ENCODE assay signal across 1 cellular context in genomic region chr11:61890536-61891330, GRCh38.
A peak's percentile ranks its signal among the peaks of the same experiment; 100 is the strongest.
TF ChIP-seq lines count a peak whose summit lies in the region.

No MANE protein-coding gene starts in this region.

TF ChIP-seq in HEK293, 187 proteins besides CTCF, POLR2A, EP300 and RAD21 (continued from another document and continues in another):
- TF ChIP-seq ATF2 (tag by site-specific recombination; IDR thresholded peaks at IDR 0.05; ENCODE audit: low read depth) (no peak), ZNF18 (tag by site-specific recombination; IDR thresholded peaks at IDR 0.05) (no peak), KLF16 (tag by site-specific recombination; IDR thresholded peaks at IDR 0.05) (0 out of 2 replicates have a peak, but pooled peaks have one; percentile 42), KLF8 (tag by site-specific recombination; IDR thresholded peaks at IDR 0.05) (no peak; the same call in 1 of the 2 replicates), ZNF19 (tag by site-specific recombination; IDR thresholded peaks at IDR 0.05; ENCODE audit: low read depth) (no peak), ZNF146 (tag by site-specific recombination; IDR thresholded peaks at IDR 0.05) (no peak), ZNF560 (tag by site-specific recombination; IDR thresholded peaks at IDR 0.05; ENCODE audit: borderline replicate concordance) (no peak), ZNF248 (tag by site-specific recombination; IDR thresholded peaks at IDR 0.05) (no peak), ZNF121 (tag by site-specific recombination; IDR thresholded peaks at IDR 0.05) (no peak), ZNF837 (tag by site-specific recombination; IDR thresholded peaks at IDR 0.05) (no peak), ZNF529 (tag by site-specific recombination; IDR thresholded peaks at IDR 0.05; ENCODE audit: insufficient replicate concordance) (no peak), REST (tag by site-specific recombination; IDR thresholded peaks at IDR 0.05) (no peak), ZBTB1 (tag by site-specific recombination; IDR thresholded peaks at IDR 0.05) (no peak), GLI4 (tag by site-specific recombination; IDR thresholded peaks at IDR 0.05) (no peak), ZNF626 (tag by site-specific recombination; IDR thresholded peaks at IDR 0.05) (no peak), PRDM6 (tag by site-specific recombination; IDR thresholded peaks at IDR 0.05) (no peak), ZNF510 (tag by site-specific recombination; IDR thresholded peaks at IDR 0.05; ENCODE audit: insufficient replicate concordance) (no peak), ZFP41 (tag by site-specific recombination; IDR thresholded peaks at IDR 0.05; ENCODE audit: borderline replicate concordance) (no peak), ZNF571 (tag by site-specific recombination; IDR thresholded peaks at IDR 0.05) (no peak), SETDB1 (IDR thresholded peaks at IDR 0.05; ENCODE audit: insufficient read length, low read length) (no peak), ZNF621 (tag by site-specific recombination; IDR thresholded peaks at IDR 0.05) (no peak), MEIS1 (CRISPR knock-in tag; IDR thresholded peaks at IDR 0.05; ENCODE audit: borderline replicate concordance) (no peak), ZNF624 (tag by site-specific recombination; IDR thresholded peaks at IDR 0.05) (no peak), PRDM1 (tag by site-specific recombination; IDR thresholded peaks at IDR 0.05) (no peak), ZNF324 (tag by site-specific recombination; IDR thresholded peaks at IDR 0.05) (no peak), ZNF658 (tag by site-specific recombination; IDR thresholded peaks at IDR 0.05) (no peak), ZNF23 (tag by site-specific recombination; IDR thresholded peaks at IDR 0.05; ENCODE audit: borderline replicate concordance) (no peak), KLF9 (tag by site-specific recombination; IDR thresholded peaks at IDR 0.05; ENCODE audit: low read depth) (peak; percentile 88), WT1 (tag by site-specific recombination; IDR thresholded peaks at IDR 0.05) (no peak), ZNF175 (tag by site-specific recombination; IDR thresholded peaks at IDR 0.05) (no peak), SP3 (tag by site-specific recombination; IDR thresholded peaks at IDR 0.05) (peak; percentile 75), ZNF585B (tag by site-specific recombination; IDR thresholded peaks at IDR 0.05) (no peak), AEBP2 (tag by site-specific recombination; IDR thresholded peaks at IDR 0.05; ENCODE audit: borderline replicate concordance) (no peak), ZNF292 (tag by site-specific recombination; IDR thresholded peaks at IDR 0.05; ENCODE audit: borderline replicate concordance, low read depth) (no peak), ZEB2 (tag by site-specific recombination; IDR thresholded peaks at IDR 0.05) (peak; percentile 23; the same call in 1 of the 2 replicates), BCL11A (tag by site-specific recombination; IDR thresholded peaks at IDR 0.05; ENCODE audit: low read depth) (peak; percentile 80), ZBTB6 (tag by site-specific recombination; IDR thresholded peaks at IDR 0.05) (no peak), ZNF544 (tag by site-specific recombination; IDR thresholded peaks at IDR 0.05) (no peak), ZNF785 (tag by site-specific recombination; IDR thresholded peaks at IDR 0.05) (no peak), TRIM28 (IDR thresholded peaks at IDR 0.05; ENCODE audit: borderline replicate concordance, low read length) (no peak), BCL11B (tag by site-specific recombination; IDR thresholded peaks at IDR 0.05; ENCODE audit: low read depth) (peak; percentile 87), ZSCAN23 (tag by site-specific recombination; IDR thresholded peaks at IDR 0.05) (no peak), ZNF239 (tag by site-specific recombination; IDR thresholded peaks at IDR 0.05) (no peak), ZNF501 (tag by site-specific recombination; IDR thresholded peaks at IDR 0.05) (no peak), HIC1 (tag by site-specific recombination; IDR thresholded peaks at IDR 0.05) (peak; percentile 44)
- TF ChIP-seq, protein P1, sequence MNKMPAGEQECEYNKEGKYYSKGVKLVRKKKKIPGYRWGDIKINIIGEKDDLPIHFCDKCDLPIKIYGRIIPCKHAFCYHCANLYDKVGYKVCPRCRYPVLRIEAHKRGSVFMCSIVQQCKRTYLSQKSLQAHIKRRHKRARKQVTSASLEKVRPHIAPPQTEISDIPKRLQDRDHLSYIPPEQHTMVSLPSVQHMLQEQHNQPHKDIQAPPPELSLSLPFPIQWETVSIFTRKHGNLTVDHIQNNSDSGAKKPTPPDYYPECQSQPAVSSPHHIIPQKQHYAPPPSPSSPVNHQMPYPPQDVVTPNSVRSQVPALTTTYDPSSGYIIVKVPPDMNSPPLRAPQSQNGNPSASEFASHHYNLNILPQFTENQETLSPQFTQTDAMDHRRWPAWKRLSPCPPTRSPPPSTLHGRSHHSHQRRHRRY (tag by site-specific recombination; IDR thresholded peaks at IDR 0.05): no peak
- TF ChIP-seq, protein P2, sequence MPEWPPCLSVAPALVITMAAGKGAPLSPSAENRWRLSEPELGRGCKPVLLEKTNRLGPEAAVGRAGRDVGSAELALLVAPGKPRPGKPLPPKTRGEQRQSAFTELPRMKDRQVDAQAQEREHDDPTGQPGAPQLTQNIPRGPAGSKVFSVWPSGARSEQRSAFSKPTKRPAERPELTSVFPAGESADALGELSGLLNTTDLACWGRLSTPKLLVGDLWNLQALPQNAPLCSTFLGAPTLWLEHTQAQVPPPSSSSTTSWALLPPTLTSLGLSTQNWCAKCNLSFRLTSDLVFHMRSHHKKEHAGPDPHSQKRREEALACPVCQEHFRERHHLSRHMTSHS (tag by site-specific recombination; IDR thresholded peaks at IDR 0.05): no peak
- TF ChIP-seq, protein P3, sequence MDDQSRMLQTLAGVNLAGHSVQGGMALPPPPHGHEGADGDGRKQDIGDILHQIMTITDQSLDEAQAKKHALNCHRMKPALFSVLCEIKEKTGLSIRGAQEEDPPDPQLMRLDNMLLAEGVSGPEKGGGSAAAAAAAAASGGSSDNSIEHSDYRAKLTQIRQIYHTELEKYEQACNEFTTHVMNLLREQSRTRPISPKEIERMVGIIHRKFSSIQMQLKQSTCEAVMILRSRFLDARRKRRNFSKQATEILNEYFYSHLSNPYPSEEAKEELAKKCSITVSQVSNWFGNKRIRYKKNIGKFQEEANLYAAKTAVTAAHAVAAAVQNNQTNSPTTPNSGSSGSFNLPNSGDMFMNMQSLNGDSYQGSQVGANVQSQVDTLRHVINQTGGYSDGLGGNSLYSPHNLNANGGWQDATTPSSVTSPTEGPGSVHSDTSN (CRISPR knock-in tag; IDR thresholded peaks at IDR 0.05): no peak
